34 cellular contexts compared by ENCODE assay signal in the genomic region with DNA sequence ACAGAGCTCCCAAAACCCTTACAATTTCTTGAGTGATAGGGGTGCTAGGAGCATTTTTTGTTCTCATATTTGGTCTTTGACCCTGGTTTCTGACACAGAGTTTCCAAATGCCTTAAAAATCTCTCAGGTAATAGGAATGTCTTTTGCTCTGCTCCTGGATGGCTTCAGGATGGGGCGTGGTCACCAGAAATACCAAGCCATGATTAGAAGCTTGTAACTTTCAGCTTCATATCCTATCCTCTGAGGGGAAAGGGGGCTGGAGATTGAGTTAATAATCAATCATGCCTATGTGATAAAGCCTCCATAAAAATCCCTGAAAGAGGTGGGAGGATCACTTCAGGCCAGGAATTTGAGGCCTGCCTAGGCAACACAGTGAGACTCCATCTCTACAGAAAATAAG. TPM values are rescaled to one million over a fixed set of nuclear protein-coding genes. Genes with fewer than 3 reads are reported as not detected.
"Had no signal": no experiment of that assay in that cellular context is flagged by ENCODE, and none has a peak within 500 bp of the region (broad histone marks: within the 10 kb centered on the region; RNA-seq: fewer than 3 reads in every experiment).

No MANE protein-coding gene starts in this region.

- H3K4me3 ChIP-seq: adrenal gland, body of pancreas, esophagus squamous epithelium, gastroesophageal sphincter had no signal

- DNase-seq: activated CD4-positive, alpha-beta memory T cell treated with anti-CD3 and anti-CD28 coated beads for 36 hours; activated CD4-positive, alpha-beta T cell treated with anti-CD3 and anti-CD28 coated beads for 36 hours; activated CD4-positive, alpha-beta T cell treated with anti-CD3 and anti-CD28 coated beads, Interleukin-2, amount 10 ng/mL, durations not matched to agents 24 days and 14 days; activated CD4-positive, CD25-positive, alpha-beta regulatory T cell; activated CD4-positive, CD25-positive, alpha-beta regulatory T cell treated with anti-CD3 and anti-CD28 coated beads, Interleukin-2, amount 50 U/mL, for 72 hours; activated CD8-positive, alpha-beta memory T cell treated with anti-CD3 and anti-CD28 coated beads, Interleukin-2, amount 10 ng/mL, durations not matched to agents 7 days and 5 days; activated CD8-positive, alpha-beta memory T cell treated with anti-CD3 and anti-CD28 coated beads, Interleukin-2, amount 50 U/mL, for 4 hours; activated CD8-positive, alpha-beta T cell treated with anti-CD3 and anti-CD28 coated beads, Interleukin-2, amount 10 ng/mL, durations not matched to agents 7 days and 5 days; activated effector memory CD4-positive, alpha-beta T cell treated with anti-CD3 and anti-CD28 coated beads, Interleukin-2, amount 50 U/mL, for 16 hours; activated naive CD4-positive, alpha-beta T cell treated with anti-CD3 and anti-CD28 coated beads for 36 hours; activated naive CD8-positive, alpha-beta T cell treated with anti-CD3 and anti-CD28 coated beads for 36 hours; activated naive CD8-positive, alpha-beta T cell treated with anti-CD3 and anti-CD28 coated beads, Interleukin-2, amount 50 U/mL, for 24 hours; activated T-cell treated with anti-CD3 and anti-CD28 coated beads, Interleukin-2, amount 50 U/mL, for 1 hour; activated T-cell treated with anti-CD3 and anti-CD28 coated beads, Interleukin-2, amount 50 U/mL, for 48 hours; adrenal gland; amygdala; aorta; body of pancreas; caudate nucleus; cortex of kidney; dermis blood vessel endothelial cell; effector CD4-positive, alpha-beta T cell; effector memory CD8-positive, alpha-beta T cell; esophagus squamous epithelium; foreskin melanocyte; T-helper 2 cell had no signal

- H3K4me1 Mint-ChIP-seq: activated CD4-positive, alpha-beta T cell treated with anti-CD3 and anti-CD28 coated beads for 36 hours; activated naive CD4-positive, alpha-beta T cell treated with anti-CD3 and anti-CD28 coated beads, Interleukin-2, amount 50 U/mL, for 24 hours; activated naive CD8-positive, alpha-beta T cell treated with anti-CD3 and anti-CD28 coated beads for 36 hours; activated naive CD8-positive, alpha-beta T cell treated with anti-CD3 and anti-CD28 coated beads, Interleukin-2, amount 50 U/mL, for 24 hours had no signal

- H3K9me3 ChIP-seq: adrenal gland had no signal

- H3K4me1 ChIP-seq: adrenal gland, body of pancreas, esophagus squamous epithelium, gastroesophageal sphincter had no signal

- H3K27ac Mint-ChIP-seq: activated CD4-positive, alpha-beta memory T cell treated with anti-CD3 and anti-CD28 coated beads for 36 hours; activated CD4-positive, alpha-beta T cell treated with anti-CD3 and anti-CD28 coated beads for 36 hours; activated CD4-positive, alpha-beta T cell treated with anti-CD3 and anti-CD28 coated beads, Interleukin-2, amount 10 ng/mL, durations not matched to agents 24 days and 14 days; activated CD8-positive, alpha-beta memory T cell treated with anti-CD3 and anti-CD28 coated beads, Interleukin-2, amount 10 ng/mL, durations not matched to agents 7 days and 5 days; activated CD8-positive, alpha-beta T cell treated with anti-CD3 and anti-CD28 coated beads, Interleukin-2, amount 10 ng/mL, durations not matched to agents 7 days and 5 days; activated naive CD4-positive, alpha-beta T cell treated with anti-CD3 and anti-CD28 coated beads for 36 hours; activated naive CD4-positive, alpha-beta T cell treated with anti-CD3 and anti-CD28 coated beads, Interleukin-2, amount 50 U/mL, for 24 hours; activated naive CD8-positive, alpha-beta T cell treated with anti-CD3 and anti-CD28 coated beads for 36 hours; activated naive CD8-positive, alpha-beta T cell treated with anti-CD3 and anti-CD28 coated beads, Interleukin-2, amount 50 U/mL, for 24 hours; activated T-helper 1 cell treated with anti-CD3 and anti-CD28 coated beads, Interleukin-12 subunit alpha, Interleukin-12 subunit beta, Interleukin-2, Interleukin-4 antibody, amounts not matched to agents 30 ng/mL and 10 ng/mL and 1 ng/mL, durations not matched to agents 14 hours and 24 hours and 36 hours; activated T-helper 2 cell treated with anti-CD3 and anti-CD28 coated beads, Interferon-gamma antibody, Interleukin-2, Interleukin-4, amounts not matched to agents 10 μg/mL and 5 μg/mL and 100 μg/mL, durations not matched to agents 14 hours and 24 hours and 36 hours; effector memory CD8-positive, alpha-beta T cell had no signal

- H3K4me3 Mint-ChIP-seq: activated CD4-positive, alpha-beta memory T cell treated with anti-CD3 and anti-CD28 coated beads for 36 hours; activated CD4-positive, alpha-beta T cell treated with anti-CD3 and anti-CD28 coated beads for 36 hours; activated CD4-positive, alpha-beta T cell treated with anti-CD3 and anti-CD28 coated beads, Interleukin-2, amount 10 ng/mL, durations not matched to agents 24 days and 14 days; activated CD8-positive, alpha-beta memory T cell treated with anti-CD3 and anti-CD28 coated beads, Interleukin-2, amount 10 ng/mL, durations not matched to agents 7 days and 5 days; activated CD8-positive, alpha-beta T cell treated with anti-CD3 and anti-CD28 coated beads, Interleukin-2, amount 10 ng/mL, durations not matched to agents 7 days and 5 days; activated naive CD4-positive, alpha-beta T cell treated with anti-CD3 and anti-CD28 coated beads for 36 hours; activated naive CD4-positive, alpha-beta T cell treated with anti-CD3 and anti-CD28 coated beads, Interleukin-2, amount 50 U/mL, for 24 hours; activated naive CD8-positive, alpha-beta T cell treated with anti-CD3 and anti-CD28 coated beads for 36 hours; activated naive CD8-positive, alpha-beta T cell treated with anti-CD3 and anti-CD28 coated beads, Interleukin-2, amount 50 U/mL, for 24 hours; activated T-helper 1 cell treated with anti-CD3 and anti-CD28 coated beads, Interleukin-12 subunit alpha, Interleukin-12 subunit beta, Interleukin-2, Interleukin-4 antibody, amounts not matched to agents 30 ng/mL and 10 ng/mL and 1 ng/mL, durations not matched to agents 14 hours and 24 hours and 36 hours; effector memory CD8-positive, alpha-beta T cell had no signal

- H3K27ac ChIP-seq: adrenal gland, body of pancreas, esophagus squamous epithelium, gastroesophageal sphincter had no signal

- H3K27me3 ChIP-seq: adrenal gland, body of pancreas, esophagus squamous epithelium, gastroesophageal sphincter had no signal

- H3K36me3 Mint-ChIP-seq: activated naive CD4-positive, alpha-beta T cell treated with anti-CD3 and anti-CD28 coated beads, Interleukin-2, amount 50 U/mL, for 24 hours; activated naive CD8-positive, alpha-beta T cell treated with anti-CD3 and anti-CD28 coated beads for 36 hours had no signal

- H3K36me3 ChIP-seq: adrenal gland, esophagus squamous epithelium, gastroesophageal sphincter had no signal

RNA-seq across cellular contexts. Expression of a gene that starts 34.6 kb away (rescaled TPM):
- total RNA-seq: chondrocyte, dermis blood vessel endothelial cell, fibroblast of lung, fibroblast of villous mesenchyme, glomerular endothelial cell had no signal
- polyA plus RNA-seq: aorta, fibroblast of lung had no signal
